Comparison of ENCODE assay signal across 8 cellular contexts in the genomic region with DNA sequence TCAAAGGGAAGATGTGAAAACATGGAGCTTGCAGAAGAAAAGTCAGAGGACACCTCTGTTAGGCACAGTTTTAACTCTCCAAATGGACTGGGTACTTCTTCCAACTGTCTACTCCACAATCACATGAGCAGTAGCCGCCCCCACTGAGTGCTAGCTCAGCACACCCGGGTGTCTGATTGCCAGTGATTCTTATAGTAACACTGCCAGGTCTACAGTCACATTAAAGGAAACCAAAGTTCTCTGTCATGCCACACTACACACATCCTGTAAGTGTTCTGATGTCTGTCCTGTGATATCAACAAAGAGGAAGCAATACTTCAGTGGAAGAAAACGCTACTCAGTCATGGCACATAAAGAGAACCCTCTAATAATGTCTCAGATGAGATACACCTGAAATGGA. TPM values are rescaled to one million over a fixed set of nuclear protein-coding genes. Genes with fewer than 3 reads are reported as not detected.
A peak's percentile ranks its signal among the peaks of the same experiment; 100 is the strongest.
DNase-seq lines count a peak whose midpoint lies in the region; ATAC-seq and TF ChIP-seq lines count a peak whose summit lies in the region.

A gene (minus strand): TSS at position 84 of the 400 bp plus-strand sequence. CDS start 61 bp downstream, at position 23.

- no peaks in the 10 kb centered on the region for H3K4me1 ChIP-seq in lung (ENCODE audit: control insufficient read depth in 2 of 2, insufficient read depth in 2 of 2, low read length in 2 of 2)

- H3K27me3 ChIP-seq in lung (ENCODE audit: control insufficient read depth, insufficient read depth): no peaks in the 10 kb centered on the region

- H3K9me3 ChIP-seq in lung (ENCODE audit: control insufficient read depth in 2 of 2, insufficient read depth in 1 of 2, low read length in 1 of 2): no peaks in the 10 kb centered on the region

- peak; percentile 69 for DNase-seq in GM12864 (ENCODE audit: low read depth)
- DNase-seq in NCI-H187 treated with DMSO at 0.1 percent for 48 hours (lab: John Stamatoyannopoulos, UW): peak; percentile 22
- peak; percentile 6 for DNase-seq in activated T-helper 1 cell treated with Interleukin-2 at 50 U/mL for 16 hours (ENCODE audit: low read depth)
- DNase-seq in lung (ENCODE audit: low spot score): no peak
- peak; percentile 68 for DNase-seq in superior temporal gyrus (ENCODE audit: extremely low spot score)
- no peak for DNase-seq in COLO668 (lab: John Stamatoyannopoulos, UW; ENCODE audit: unreplicated experiment)
- no peak for DNase-seq in T1000 (lab: John Stamatoyannopoulos, UW)

- TF ChIP-seq CTCF in GM12864 (IDR thresholded peaks at IDR 0.05; ENCODE audit: low read depth, low read length, missing control alignments) (no peak), lung (IDR thresholded peaks at IDR 0.05; ENCODE audit: control extremely low read depth, extremely low read depth) (no peak)

- H3K4me3 ChIP-seq in GM12864 (ENCODE audit: low read depth, low read length) (peak within 1 kb of the TSS; percentile 39), lung (no peak within 1 kb of the TSS)

- 6 to 30% methylated on average over 3 of the region's 3 CpGs for WGBS in lung, 2 donors

- ATAC-seq in GM21786 (IDR thresholded peaks at IDR 0.05; ENCODE audit: unreplicated experiment) (peak; percentile 86), lung (ENCODE audit: insufficient read depth, low FRiP score) (no peak)

- H3K36me3 ChIP-seq in lung (ENCODE audit: control insufficient read depth in 2 of 2, insufficient read depth in 2 of 2, low read length in 2 of 2): no peaks in the 10 kb centered on the region

- peak within 1 kb of the TSS in 1 of 2 donors; percentile 79 for H3K27ac ChIP-seq in lung (ENCODE audit: low read depth in 1 of 2, low read length in 1 of 2)

RNA-seq across cellular contexts. Expression of the gene that starts here (rescaled TPM):
- total RNA-seq in lung: 10 to 100 TPM; 13.0 to 32.6 TPM
- 10 to 100 TPM in 1 of 2 donors, 1 to 10 TPM in 1; 8.8 to 38.4 TPM for polyA plus RNA-seq in lung

Comparison
In these comparisons a context has a peak if more than half of its experiments do, and no peak if none do; other contexts are left out.
1. DNase-seq: peak in GM12864 (single experiment), NCI-H187 treated with DMSO at 0.1 percent for 48 hours (single experiment), activated T-helper 1 cell treated with Interleukin-2 at 50 U/mL for 16 hours (single experiment) and superior temporal gyrus (single experiment); none in lung (single experiment), COLO668 (single experiment) and T1000 (single experiment).